In genomic region chr12:13870255-13870654, GRCh38 we compare ENCODE assay signal across 28 cellular contexts.
DNase-seq lines count a peak whose midpoint lies in the region; ATAC-seq, FAIRE-seq and TF ChIP-seq lines count a peak whose summit lies in the region.
"Had no signal": no experiment of that assay in that cellular context is flagged by ENCODE, and none has a peak within 500 bp of the region (broad histone marks: within the 10 kb centered on the region; RNA-seq: fewer than 3 reads in every experiment).

No MANE protein-coding gene starts in this region.

- H3K4me1 Mint-ChIP-seq in neural progenitor cell: no peaks in the 10 kb centered on the region
- H3K4me1 Mint-ChIP-seq: CD14-positive monocyte; CD4-positive, alpha-beta memory T cell; CD4-positive, CD25-positive, alpha-beta regulatory T cell; CD8-positive, alpha-beta memory T cell had no signal

- ATAC-seq in mucosa of descending colon (peak; percentile 22), HG03097 (IDR thresholded peaks at IDR 0.05; ENCODE audit: low FRiP score, unreplicated experiment) (no peak), GM21528 (IDR thresholded peaks at IDR 0.05; ENCODE audit: low FRiP score, unreplicated experiment) (no peak)
- ATAC-seq: GM12878 had no signal

- no peak overlapping the region for H3K9ac ChIP-seq in neural progenitor cell
- H3K9ac ChIP-seq: BLaER1 had no signal

- no peak overlapping the region for H3K27ac Mint-ChIP-seq in neural progenitor cell
- H3K27ac Mint-ChIP-seq: CD14-positive monocyte; CD4-positive, alpha-beta memory T cell; CD8-positive, alpha-beta memory T cell had no signal

- H3K9me3 Mint-ChIP-seq in neural progenitor cell: no peaks in the 10 kb centered on the region
- H3K9me3 Mint-ChIP-seq: CD14-positive monocyte; CD8-positive, alpha-beta memory T cell had no signal

- POLR2A ChIA-PET in OCI-LY7 (lab: Charles Lee): interaction anchor here (0.7 to 1.6 kb wide), 2 partner anchors 17 to 93 kb away, joined by 4 to 5 read pairs; no protein-coding TSS in a partner anchor

- H3K27ac ChIP-seq in neural progenitor cell (no peak overlapping the region), small intestine (ENCODE audit: low read depth in 1 of 2, low read length in 1 of 2) (no peak overlapping the region), OCI-LY7 (ENCODE audit: low read depth, low read length, poor library complexity, severe bottlenecking) (no peak overlapping the region)
- H3K27ac ChIP-seq: BLaER1 had no signal

- H3K4me2 ChIP-seq in neural progenitor cell (no peak overlapping the region), OCI-LY7 (ENCODE audit: low read length) (no peak overlapping the region)
- H3K4me2 ChIP-seq: BLaER1 had no signal

- H2AFZ ChIP-seq in neural progenitor cell (replicated peaks) (peak overlapping the region; percentile 55), OCI-LY7 (ENCODE audit: low read length) (no peak overlapping the region)

- no peaks in the 10 kb centered on the region for H3K79me2 ChIP-seq in neural progenitor cell (ENCODE audit: low read depth)
- no peaks in the 10 kb centered on the region for H3K79me2 ChIP-seq in OCI-LY7 (ENCODE audit: insufficient read depth, low read depth, low read length)

- no peak for TF ChIP-seq CTCF in mucosa of descending colon (IDR thresholded peaks at IDR 0.05)
- no peak for TF ChIP-seq CTCF in neural progenitor cell (IDR thresholded peaks at IDR 0.05)
- TF ChIP-seq CTCF in OCI-LY7 (conservative IDR thresholded peaks at IDR 0.05; ENCODE audit: low read length): no peak

- H3K36me3 Mint-ChIP-seq in neural progenitor cell: no peaks in the 10 kb centered on the region
- H3K36me3 Mint-ChIP-seq: CD14-positive monocyte; CD4-positive, alpha-beta memory T cell; CD4-positive, CD25-positive, alpha-beta regulatory T cell; CD8-positive, alpha-beta memory T cell had no signal

- H3K27me3 Mint-ChIP-seq in neural progenitor cell (ENCODE audit: insufficient read depth, low read depth): no peaks in the 10 kb centered on the region

- CTCF ChIA-PET in OCI-LY7 (lab: Charles Lee; ENCODE audit: unreplicated experiment): no interaction called here

- no TSS peak for BruUV-seq in OCI-LY7 (replicated peaks; lab: Mats Ljungman, UMichigan)

- intact Hi-C loops in mucosa of descending colon (cut with DNase I, micrococcal nuclease) (no loop called here), OCI-LY7 (cut with micrococcal nuclease; ENCODE audit: unreplicated experiment) (no loop called here)

- WGBS in small intestine, 3 donors: 38 to 64% (median 44%) methylated on average over 2 of the region's 2 CpGs

- no peak for FAIRE-seq in small intestine (lab: Jason Lieb, UNC)
- FAIRE-seq: A204.1, GM12878, GM12892, GM18507 had no signal

- H4K20me1 ChIP-seq in neural progenitor cell (ENCODE audit: low read depth) (no peaks in the 10 kb centered on the region), OCI-LY7 (ENCODE audit: insufficient read depth, low read length) (no peaks in the 10 kb centered on the region)
- H4K20me1 ChIP-seq: BLaER1 had no signal

- H3F3A ChIP-seq in neural progenitor cell (ENCODE audit: low read depth): no peaks in the 10 kb centered on the region

- DNase-seq in mucosa of descending colon (no peak), neural progenitor cell (ENCODE audit: low spot score) (no peak), small intestine (peak; percentile 8), SK-N-DZ (ENCODE audit: low spot score) (no peak), OCI-LY7 (ENCODE audit: low spot score) (no peak)
- DNase-seq: 8988T; ACHN; BE2C; C1 segment of cervical spinal cord; CD4-positive, alpha-beta memory T cell; CD4-positive, CD25-positive, alpha-beta regulatory T cell; CD8-positive, alpha-beta memory T cell; COR-L47; DMS 273 treated with DMSO at 0.1 percent for 48 hours; DMS153; DMS53; DMS79; DND-41; EL; GDM1 had no signal

- H3K4me3 Mint-ChIP-seq in neural progenitor cell: no peak overlapping the region
- H3K4me3 Mint-ChIP-seq: CD14-positive monocyte; CD4-positive, alpha-beta memory T cell; CD4-positive, CD25-positive, alpha-beta regulatory T cell; CD8-positive, alpha-beta memory T cell had no signal

- no peaks in the 10 kb centered on the region for H3K36me3 ChIP-seq in mucosa of descending colon (ENCODE audit: low read depth)
- no peaks in the 10 kb centered on the region for H3K36me3 ChIP-seq in neural progenitor cell
- no peaks in the 10 kb centered on the region for H3K36me3 ChIP-seq in small intestine (ENCODE audit: control insufficient read depth in 2 of 2, insufficient read depth in 2 of 2, low read length in 2 of 2)
- H3K36me3 ChIP-seq in OCI-LY7 (ENCODE audit: insufficient read depth, low read length): no peaks in the 10 kb centered on the region
- H3K36me3 ChIP-seq: BE2C, BLaER1 had no signal

- no peaks in the 10 kb centered on the region for H3K9me3 ChIP-seq in mucosa of descending colon
- no peaks in the 10 kb centered on the region for H3K9me3 ChIP-seq in neural progenitor cell (ENCODE audit: low read depth)
- H3K9me3 ChIP-seq in small intestine (ENCODE audit: control insufficient read depth, low read depth): no peaks in the 10 kb centered on the region
- H3K9me3 ChIP-seq in OCI-LY7 (ENCODE audit: low read length): no peaks in the 10 kb centered on the region
- H3K9me3 ChIP-seq: BE2C, BLaER1 had no signal

- H3K4me1 ChIP-seq in mucosa of descending colon (ENCODE audit: low read depth): no peaks in the 10 kb centered on the region
- peaks cover 10% of the 10 kb centered on the region for H3K4me1 ChIP-seq in neural progenitor cell
- H3K4me1 ChIP-seq in small intestine (ENCODE audit: control insufficient read depth in 2 of 2, insufficient read depth in 1 of 2, low read depth in 1 of 2, low read length in 1 of 2): no peaks in the 10 kb centered on the region
- no peaks in the 10 kb centered on the region for H3K4me1 ChIP-seq in OCI-LY7 (ENCODE audit: insufficient read depth, low read length, poor library complexity, severe bottlenecking)
- H3K4me1 ChIP-seq: BE2C, BLaER1 had no signal

- H3K27me3 ChIP-seq in neural progenitor cell (no peaks in the 10 kb centered on the region), small intestine (ENCODE audit: control insufficient read depth in 2 of 2, insufficient read depth in 2 of 2, low read length in 2 of 2) (no peaks in the 10 kb centered on the region)
- H3K27me3 ChIP-seq: BLaER1 had no signal

- no peaks in the 10 kb centered on the region for H3K9me2 ChIP-seq in OCI-LY7 (ENCODE audit: insufficient read depth, low read length)

- H3K4me3 ChIP-seq in mucosa of descending colon (no peak overlapping the region), neural progenitor cell (no peak overlapping the region), small intestine (ENCODE audit: low read depth in 1 of 2, low read length in 2 of 2) (no peak overlapping the region), OCI-LY7 (ENCODE audit: low read depth, low read length, poor library complexity, severe bottlenecking) (no peak overlapping the region)
- H3K4me3 ChIP-seq: BLaER1, GM12878 had no signal
